In the genomic region with DNA sequence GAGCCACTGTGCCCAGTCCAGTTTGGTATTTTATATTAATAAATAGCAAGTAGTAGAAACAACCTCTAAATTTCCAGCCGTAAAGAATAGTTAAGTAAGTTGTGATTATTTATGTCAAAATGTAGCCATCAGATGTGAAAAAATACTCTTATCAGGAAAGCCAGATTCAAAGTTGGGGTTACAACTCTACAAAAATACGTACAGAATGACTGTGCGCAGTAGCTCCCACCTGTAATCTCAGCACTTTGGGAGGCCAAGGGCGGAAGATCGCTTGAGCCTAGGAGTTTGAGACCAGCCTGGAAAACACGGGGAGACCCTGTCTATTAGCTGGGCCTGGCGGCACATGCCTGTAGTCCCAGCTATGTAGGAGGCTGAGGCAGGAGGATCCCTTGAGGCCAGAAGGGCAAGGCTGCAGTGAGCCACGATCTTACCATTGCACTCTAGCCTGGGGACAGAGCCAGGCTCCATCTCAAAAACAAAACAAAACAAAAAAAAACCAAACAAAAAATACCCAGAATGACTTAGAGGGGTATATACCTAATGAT, we compare ENCODE assay signal across 1 cellular context.
TF ChIP-seq lines count a peak whose summit lies in the region.

No MANE protein-coding gene starts in this region.

TF ChIP-seq in K562, 482 proteins besides CTCF, POLR2A, EP300 and RAD21:
- TF ChIP-seq ZNF551 (CRISPR knock-in tag; IDR thresholded peaks at IDR 0.05) (no peak), ZNF589 (CRISPR knock-in tag; IDR thresholded peaks at IDR 0.05; ENCODE audit: low read depth) (no peak), ZNF280A (IDR thresholded peaks at IDR 0.05; ENCODE audit: low read depth, partially characterized antibody) (no peak), CBFA2T3 (IDR thresholded peaks at IDR 0.05) (peak; percentile 43; the same call in 1 of the 2 replicates), HDAC2 (IDR thresholded peaks at IDR 0.05) (peak; percentile 35; the same call in 1 of the 2 replicates), ZBTB17 (CRISPR knock-in tag; IDR thresholded peaks at IDR 0.05) (no peak), DDX20 (tag; IDR thresholded peaks at IDR 0.05; ENCODE audit: low read depth) (no peak), NFE2 (IDR thresholded peaks at IDR 0.05; ENCODE audit: low read depth) (peak; percentile 65; the same call in 1 of the 2 replicates), LEF1 (IDR thresholded peaks at IDR 0.05) (no peak), NCOA4 (IDR thresholded peaks at IDR 0.05; ENCODE audit: partially characterized antibody) (no peak), RBM14 (IDR thresholded peaks at IDR 0.05; ENCODE audit: borderline replicate concordance, insufficient read depth, low read depth, low read length) (no peak), IRF2 (CRISPR knock-in tag; IDR thresholded peaks at IDR 0.05) (no peak), ARID1B (IDR thresholded peaks at IDR 0.05) (peak; percentile 48), TCF3 (CRISPR knock-in tag; IDR thresholded peaks at IDR 0.05) (0 out of 2 replicates have a peak, but pooled peaks have one; percentile 11), ZNF584 (CRISPR knock-in tag; IDR thresholded peaks at IDR 0.05; ENCODE audit: low read depth) (no peak), CBFA2T2 (conservative IDR thresholded peaks at IDR 0.05) (peak; percentile 35; the same call in 1 of the 2 replicates), KDM1A (IDR thresholded peaks at IDR 0.05) (peak; percentile 55 to 57; a peak in 2 of 4 replicates), HOMEZ (CRISPR knock-in tag; IDR thresholded peaks at IDR 0.05) (no peak), RCOR1 (IDR thresholded peaks at IDR 0.05; ENCODE audit: borderline replicate concordance in 1 of 2, low read depth in 2 of 2, low read length in 2 of 2) (peak in 1 of 2 experiments; percentile 40; a peak in 2 of 4 replicates)
- TF ChIP-seq, protein P1, sequence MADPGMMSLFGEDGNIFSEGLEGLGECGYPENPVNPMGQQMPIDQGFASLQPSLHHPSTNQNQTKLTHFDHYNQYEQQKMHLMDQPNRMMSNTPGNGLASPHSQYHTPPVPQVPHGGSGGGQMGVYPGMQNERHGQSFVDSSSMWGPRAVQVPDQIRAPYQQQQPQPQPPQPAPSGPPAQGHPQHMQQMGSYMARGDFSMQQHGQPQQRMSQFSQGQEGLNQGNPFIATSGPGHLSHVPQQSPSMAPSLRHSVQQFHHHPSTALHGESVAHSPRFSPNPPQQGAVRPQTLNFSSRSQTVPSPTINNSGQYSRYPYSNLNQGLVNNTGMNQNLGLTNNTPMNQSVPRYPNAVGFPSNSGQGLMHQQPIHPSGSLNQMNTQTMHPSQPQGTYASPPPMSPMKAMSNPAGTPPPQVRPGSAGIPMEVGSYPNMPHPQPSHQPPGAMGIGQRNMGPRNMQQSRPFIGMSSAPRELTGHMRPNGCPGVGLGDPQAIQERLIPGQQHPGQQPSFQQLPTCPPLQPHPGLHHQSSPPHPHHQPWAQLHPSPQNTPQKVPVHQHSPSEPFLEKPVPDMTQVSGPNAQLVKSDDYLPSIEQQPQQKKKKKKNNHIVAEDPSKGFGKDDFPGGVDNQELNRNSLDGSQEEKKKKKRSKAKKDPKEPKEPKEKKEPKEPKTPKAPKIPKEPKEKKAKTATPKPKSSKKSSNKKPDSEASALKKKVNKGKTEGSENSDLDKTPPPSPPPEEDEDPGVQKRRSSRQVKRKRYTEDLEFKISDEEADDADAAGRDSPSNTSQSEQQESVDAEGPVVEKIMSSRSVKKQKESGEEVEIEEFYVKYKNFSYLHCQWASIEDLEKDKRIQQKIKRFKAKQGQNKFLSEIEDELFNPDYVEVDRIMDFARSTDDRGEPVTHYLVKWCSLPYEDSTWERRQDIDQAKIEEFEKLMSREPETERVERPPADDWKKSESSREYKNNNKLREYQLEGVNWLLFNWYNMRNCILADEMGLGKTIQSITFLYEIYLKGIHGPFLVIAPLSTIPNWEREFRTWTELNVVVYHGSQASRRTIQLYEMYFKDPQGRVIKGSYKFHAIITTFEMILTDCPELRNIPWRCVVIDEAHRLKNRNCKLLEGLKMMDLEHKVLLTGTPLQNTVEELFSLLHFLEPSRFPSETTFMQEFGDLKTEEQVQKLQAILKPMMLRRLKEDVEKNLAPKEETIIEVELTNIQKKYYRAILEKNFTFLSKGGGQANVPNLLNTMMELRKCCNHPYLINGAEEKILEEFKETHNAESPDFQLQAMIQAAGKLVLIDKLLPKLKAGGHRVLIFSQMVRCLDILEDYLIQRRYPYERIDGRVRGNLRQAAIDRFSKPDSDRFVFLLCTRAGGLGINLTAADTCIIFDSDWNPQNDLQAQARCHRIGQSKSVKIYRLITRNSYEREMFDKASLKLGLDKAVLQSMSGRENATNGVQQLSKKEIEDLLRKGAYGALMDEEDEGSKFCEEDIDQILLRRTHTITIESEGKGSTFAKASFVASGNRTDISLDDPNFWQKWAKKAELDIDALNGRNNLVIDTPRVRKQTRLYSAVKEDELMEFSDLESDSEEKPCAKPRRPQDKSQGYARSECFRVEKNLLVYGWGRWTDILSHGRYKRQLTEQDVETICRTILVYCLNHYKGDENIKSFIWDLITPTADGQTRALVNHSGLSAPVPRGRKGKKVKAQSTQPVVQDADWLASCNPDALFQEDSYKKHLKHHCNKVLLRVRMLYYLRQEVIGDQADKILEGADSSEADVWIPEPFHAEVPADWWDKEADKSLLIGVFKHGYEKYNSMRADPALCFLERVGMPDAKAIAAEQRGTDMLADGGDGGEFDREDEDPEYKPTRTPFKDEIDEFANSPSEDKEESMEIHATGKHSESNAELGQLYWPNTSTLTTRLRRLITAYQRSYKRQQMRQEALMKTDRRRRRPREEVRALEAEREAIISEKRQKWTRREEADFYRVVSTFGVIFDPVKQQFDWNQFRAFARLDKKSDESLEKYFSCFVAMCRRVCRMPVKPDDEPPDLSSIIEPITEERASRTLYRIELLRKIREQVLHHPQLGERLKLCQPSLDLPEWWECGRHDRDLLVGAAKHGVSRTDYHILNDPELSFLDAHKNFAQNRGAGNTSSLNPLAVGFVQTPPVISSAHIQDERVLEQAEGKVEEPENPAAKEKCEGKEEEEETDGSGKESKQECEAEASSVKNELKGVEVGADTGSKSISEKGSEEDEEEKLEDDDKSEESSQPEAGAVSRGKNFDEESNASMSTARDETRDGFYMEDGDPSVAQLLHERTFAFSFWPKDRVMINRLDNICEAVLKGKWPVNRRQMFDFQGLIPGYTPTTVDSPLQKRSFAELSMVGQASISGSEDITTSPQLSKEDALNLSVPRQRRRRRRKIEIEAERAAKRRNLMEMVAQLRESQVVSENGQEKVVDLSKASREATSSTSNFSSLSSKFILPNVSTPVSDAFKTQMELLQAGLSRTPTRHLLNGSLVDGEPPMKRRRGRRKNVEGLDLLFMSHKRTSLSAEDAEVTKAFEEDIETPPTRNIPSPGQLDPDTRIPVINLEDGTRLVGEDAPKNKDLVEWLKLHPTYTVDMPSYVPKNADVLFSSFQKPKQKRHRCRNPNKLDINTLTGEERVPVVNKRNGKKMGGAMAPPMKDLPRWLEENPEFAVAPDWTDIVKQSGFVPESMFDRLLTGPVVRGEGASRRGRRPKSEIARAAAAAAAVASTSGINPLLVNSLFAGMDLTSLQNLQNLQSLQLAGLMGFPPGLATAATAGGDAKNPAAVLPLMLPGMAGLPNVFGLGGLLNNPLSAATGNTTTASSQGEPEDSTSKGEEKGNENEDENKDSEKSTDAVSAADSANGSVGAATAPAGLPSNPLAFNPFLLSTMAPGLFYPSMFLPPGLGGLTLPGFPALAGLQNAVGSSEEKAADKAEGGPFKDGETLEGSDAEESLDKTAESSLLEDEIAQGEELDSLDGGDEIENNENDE (IDR thresholded peaks at IDR 0.05; ENCODE audit: low read depth, low read length): no peak
TF ChIP-seq in K562: peak in this region for 8.
